In genomic region chr7:124397134-124397533, GRCh38 we compare ENCODE assay signal across 31 cellular contexts.
"Had no signal": no experiment of that assay in that cellular context is flagged by ENCODE, and none has a peak within 500 bp of the region (broad histone marks: within the 10 kb centered on the region; RNA-seq: fewer than 3 reads in every experiment).

No MANE protein-coding gene starts in this region.

- ATAC-seq: activated CD4-positive, CD25-positive, alpha-beta regulatory T cell treated with anti-CD3 and anti-CD28 coated beads, Interleukin-2, amount 50 U/mL, for 24 hours; activated CD8-positive, alpha-beta T cell treated with anti-CD3 and anti-CD28 coated beads for 36 hours; activated T-cell treated with anti-CD3 and anti-CD28 coated beads, Interleukin-2, amount 50 U/mL, for 4 hours; activated T-helper 17 cell treated with anti-CD3 and anti-CD28 coated beads, Interleukin-2, amount 50 U/mL, for 72 hours; effector memory CD8-positive, alpha-beta T cell; gastroesophageal sphincter; T-helper 17 cell had no signal

- H3K4me3 Mint-ChIP-seq: activated B cell treated with CpG ODN at 0.5 μM for 24 hours; activated CD8-positive, alpha-beta T cell treated with anti-CD3 and anti-CD28 coated beads for 36 hours; activated naive CD8-positive, alpha-beta T cell; activated T-cell treated with anti-CD3 and anti-CD28 coated beads, Interleukin-2, amount 50 U/mL, for 4 hours; activated T-helper 17 cell treated with anti-CD3 and anti-CD28 coated beads, Interleukin-2, amount 50 U/mL, for 72 hours; central memory CD8-positive, alpha-beta T cell; dendritic cell treated with granulocyte-macrophage colony-stimulating factor and Interleukin-4, amounts not matched to agents 40 ng/mL and 50 ng/mL, for 4 days; effector memory CD8-positive, alpha-beta T cell; T-helper 17 cell; T-helper 2 cell treated with Interferon-gamma antibody and Interleukin-4, amounts not matched to agents 5 μg/mL and 100 μg/mL, for 36 hours had no signal

- H3K9me3 Mint-ChIP-seq: activated B cell treated with CpG ODN at 0.5 μM for 24 hours had no signal

- H3K27me3 Mint-ChIP-seq: activated B cell treated with CpG ODN at 0.5 μM for 24 hours; activated CD8-positive, alpha-beta T cell treated with anti-CD3 and anti-CD28 coated beads for 36 hours; activated naive CD8-positive, alpha-beta T cell; activated T-helper 17 cell treated with anti-CD3 and anti-CD28 coated beads, Interleukin-2, amount 50 U/mL, for 72 hours; central memory CD8-positive, alpha-beta T cell; dendritic cell treated with granulocyte-macrophage colony-stimulating factor and Interleukin-4, amounts not matched to agents 40 ng/mL and 50 ng/mL, for 4 days; effector memory CD8-positive, alpha-beta T cell; T-helper 17 cell had no signal

- DNase-seq: activated B cell treated with CpG ODN at 0.5 μM for 24 hours; activated CD4-positive, alpha-beta T cell treated with anti-CD3 and anti-CD28 coated beads for 48 hours; activated CD4-positive, alpha-beta T cell treated with anti-CD3 and anti-CD28 coated beads, Interleukin-2, amount 50 U/mL, for 1 hour; activated CD4-positive, alpha-beta T cell treated with anti-CD3 and anti-CD28 coated beads, Interleukin-2, amount 50 U/mL, for 48 hours; activated CD8-positive, alpha-beta memory T cell treated with anti-CD3 and anti-CD28 coated beads for 24 hours; activated CD8-positive, alpha-beta T cell treated with anti-CD3 and anti-CD28 coated beads for 36 hours; activated effector memory CD4-positive, alpha-beta T cell treated with Interleukin-2 at 50 U/mL for 16 hours; activated gamma-delta T cell treated with Interleukin-2 at 50 U/mL for 16 hours; activated naive CD4-positive, alpha-beta T cell treated with anti-CD3 and anti-CD28 coated beads, Interleukin-2, amount 50 U/mL, for 16 hours; activated naive CD4-positive, alpha-beta T cell treated with Interleukin-2 at 50 U/mL for 16 hours; activated T-cell treated with anti-CD3 and anti-CD28 coated beads, Interleukin-2, amount 50 U/mL, for 4 hours; amniotic stem cell; anterior cingulate cortex; brain microvascular endothelial cell; dorsolateral prefrontal cortex; effector memory CD8-positive, alpha-beta T cell; erythroblast; foreskin melanocyte; head of caudate nucleus; T-helper 17 cell; T1000; WERI-Rb-1 had no signal

- H3K4me1 Mint-ChIP-seq: activated B cell treated with CpG ODN at 0.5 μM for 24 hours; activated T-helper 17 cell treated with anti-CD3 and anti-CD28 coated beads, Interleukin-2, amount 50 U/mL, for 72 hours; central memory CD8-positive, alpha-beta T cell; T-helper 17 cell had no signal

- FAIRE-seq: astrocyte, bronchial epithelial cell had no signal

- H3K27ac Mint-ChIP-seq: activated B cell treated with CpG ODN at 0.5 μM for 24 hours; activated CD8-positive, alpha-beta T cell treated with anti-CD3 and anti-CD28 coated beads for 36 hours; activated naive CD8-positive, alpha-beta T cell; activated T-helper 17 cell treated with anti-CD3 and anti-CD28 coated beads, Interleukin-2, amount 50 U/mL, for 72 hours; dendritic cell treated with granulocyte-macrophage colony-stimulating factor and Interleukin-4, amounts not matched to agents 40 ng/mL and 50 ng/mL, for 4 days; effector memory CD8-positive, alpha-beta T cell; T-helper 17 cell; T-helper 2 cell treated with Interferon-gamma antibody and Interleukin-4, amounts not matched to agents 5 μg/mL and 100 μg/mL, for 36 hours had no signal

- H3K36me3 Mint-ChIP-seq: activated naive CD8-positive, alpha-beta T cell had no signal
